ENCODE assay signal across 1 cellular context in genomic region chr9:114149181-114149580, GRCh38.
TF ChIP-seq lines count a peak whose summit lies in the region.

No MANE protein-coding gene starts in this region.

TF ChIP-seq in IMR-90, 13 proteins besides CTCF, POLR2A, EP300 and RAD21:
- TF ChIP-seq FOS (IDR thresholded peaks at IDR 0.05; ENCODE audit: low read depth, low read length) (no peak), MAZ (IDR thresholded peaks at IDR 0.05; ENCODE audit: borderline replicate concordance, low read depth, low read length) (no peak), ELK1 (IDR thresholded peaks at IDR 0.05; ENCODE audit: borderline replicate concordance, low read depth, low read length) (no peak), BHLHE40 (IDR thresholded peaks at IDR 0.05; ENCODE audit: low read depth, low read length) (no peak), SMC3 (IDR thresholded peaks at IDR 0.05; ENCODE audit: low read depth, low read length) (no peak), CHD1 (IDR thresholded peaks at IDR 0.05; ENCODE audit: low read depth, low read length) (no peak), RFX5 (IDR thresholded peaks at IDR 0.05; ENCODE audit: low read depth, low read length) (no peak), MAFK (IDR thresholded peaks at IDR 0.05; ENCODE audit: low read depth, low read length) (no peak), MXI1 (IDR thresholded peaks at IDR 0.05; ENCODE audit: borderline replicate concordance, low read depth, low read length) (no peak)
